8 cellular contexts compared by ENCODE assay signal in the genomic region with DNA sequence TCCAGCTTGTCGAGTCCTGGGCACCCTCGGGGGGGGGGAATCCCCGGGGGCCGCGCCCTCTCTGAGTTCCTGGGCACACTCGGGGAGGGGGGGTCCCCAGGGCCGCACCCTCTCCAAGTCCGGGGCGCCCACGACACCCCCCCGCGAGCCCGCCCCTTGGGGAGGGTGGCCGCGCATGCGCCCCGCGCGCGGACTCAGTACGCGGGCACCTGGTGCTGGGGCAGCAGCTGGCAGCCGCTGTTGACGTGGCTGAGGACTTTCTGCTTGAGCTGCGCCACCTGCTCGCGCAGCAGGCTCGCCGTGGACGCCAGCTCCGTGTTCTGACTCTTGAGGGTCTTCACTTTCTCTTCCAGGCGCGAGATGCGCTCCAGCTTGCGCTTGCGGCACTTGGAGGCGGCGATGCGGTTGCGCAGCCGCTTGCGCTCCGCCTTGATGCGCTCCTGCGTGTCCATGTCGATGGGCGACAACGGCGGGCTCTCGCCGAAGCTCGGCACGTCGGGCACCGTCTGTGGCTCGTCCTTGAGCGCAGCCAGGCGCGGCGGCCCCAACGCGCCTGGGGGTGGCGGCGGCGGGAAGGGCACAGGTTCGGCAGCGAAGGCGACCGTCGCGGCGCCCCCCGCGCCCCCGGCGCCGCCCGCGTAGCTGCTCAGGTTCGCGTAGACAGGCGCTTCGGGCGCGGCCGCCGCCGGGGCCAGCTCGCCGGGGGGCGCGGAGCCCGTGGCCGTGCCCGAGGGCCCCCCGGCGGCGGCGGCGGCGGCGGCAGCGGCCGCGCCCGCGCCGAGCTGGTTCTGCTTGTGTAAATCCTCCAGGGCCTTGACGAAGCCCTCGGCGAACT. TPM values are rescaled to one million over a fixed set of nuclear protein-coding genes. Genes with fewer than 3 reads are reported as not detected.
DNase-seq lines count a peak whose midpoint lies in the region; ATAC-seq and TF ChIP-seq lines count a peak whose summit lies in the region.

No MANE protein-coding gene starts in this region.

- peak; percentile 12 for ATAC-seq in HG02970 (IDR thresholded peaks at IDR 0.05; ENCODE audit: low FRiP score, unreplicated experiment)
- ATAC-seq in GM18870 (IDR thresholded peaks at IDR 0.05; ENCODE audit: unreplicated experiment) = no peak

- POLR2A ChIA-PET in GM10248 (lab: Yijun Ruan, JAX) = interaction anchor here (0.8 to 6.4 kb wide), 46 partner anchors 9 to 246 kb away, joined by 3 to 154 read pairs (median 6); partner anchors contain the start of genes GDF15, LSM4, MPV17L2 and PDE4C

- intact Hi-C loops in lower leg skin (cut with DNase I; ENCODE audit: low total_unique reads) = loop anchor here (2.0 kb wide), 1 partner anchor 42 kb away; the partner anchor contains the start of gene LSM4

- DNase-seq in GM10248 (ENCODE audit: extremely low spot score) = peak; percentile 83
- DNase-seq in NCI-H524 (lab: John Stamatoyannopoulos, UW) = peak; percentile 94 to 98
- peak; percentile 68 to 74 for DNase-seq in activated CD4-positive, alpha-beta T cell treated with anti-CD3 and anti-CD28 coated beads, Interleukin-2, amount 50 U/mL, for 48 hours
- peak; percentile 71 to 96 for DNase-seq in lower leg skin (ENCODE audit: low spot score in 2 of 2)
- peak in 2 of 3 experiments; percentile 60 to 70 for DNase-seq in stimulated activated CD4-positive, alpha-beta T cell treated with anti-CD3 and anti-CD28 coated beads, TNF-alpha, amount 100 ng/mL, for 24 hours (ENCODE audit: low read depth in 3 of 3)

- H3K9me3 ChIP-seq in duodenal mucosa (ENCODE audit: control insufficient read depth in 1 of 2, low read length in 2 of 2) = no peaks in the 10 kb centered on the region

- TF ChIP-seq CTCF in GM10248 (IDR thresholded peaks at IDR 0.05; ENCODE audit: control extremely low read depth, extremely low read depth, low read depth, missing control alignments) (no peak), lower leg skin (IDR thresholded peaks at IDR 0.05) (no peak)

- peaks cover 39 to 50% of the 10 kb centered on the region in 2 donors for H3K4me1 ChIP-seq in duodenal mucosa (ENCODE audit: control insufficient read depth in 1 of 2, insufficient read depth in 2 of 2, low read length in 2 of 2)

- TF ChIP-seq POLR2A in lower leg skin (IDR thresholded peaks at IDR 0.05) = peak in 1 of 2 donors; percentile 86

- 0 to 2% methylated on average over 13 to 45 of the region's 111 CpGs for WGBS in lower leg skin, 2 donors

- CTCF ChIA-PET in GM10248 (lab: Yijun Ruan, JAX) = interaction anchor here (0.8 to 8.3 kb wide), 18 partner anchors 11 to 181 kb away, joined by 3 to 171 read pairs (median 19); partner anchors contain the start of genes LSM4 and SSBP4

- peak overlapping the region; percentile 100 for H3K27ac ChIP-seq in duodenal mucosa (ENCODE audit: low read depth, low read length)

- no peaks in the 10 kb centered on the region for H3K27me3 ChIP-seq in duodenal mucosa (ENCODE audit: control insufficient read depth in 1 of 2, insufficient read depth in 2 of 2, low read length in 2 of 2)

- peak overlapping the region; percentile 100 for H3K9ac ChIP-seq in duodenal mucosa (ENCODE audit: low read depth in 1 of 2, low read length in 2 of 2)

- peaks cover 16 to 17% of the 10 kb centered on the region in 2 donors for H3K36me3 ChIP-seq in duodenal mucosa (ENCODE audit: control insufficient read depth in 1 of 2, insufficient read depth in 2 of 2, low read length in 2 of 2)

- H3K4me3 ChIP-seq in duodenal mucosa (ENCODE audit: low read depth in 1 of 2, low read length in 2 of 2) (peak overlapping the region; percentile 82 to 99), lower leg skin (ENCODE audit: low read depth, poor library complexity, severe bottlenecking) (peak overlapping the region; percentile 100)

RNA-seq across cellular contexts. Expression of gene JUND, which starts 1.0 kb away (rescaled TPM):
- 100 to 1,000 TPM; 337 to 886 (median 413) TPM for total RNA-seq in lower leg skin

RNA-seq across cellular contexts. Expression of gene IQCN, which starts 6.2 kb away (rescaled TPM):
- 1 to 10 TPM in 3 of 4 donors, under 1 TPM in 1; 0.97 to 5.9 (median 3.1) TPM for total RNA-seq in lower leg skin

RNA-seq across cellular contexts. Expression of gene LSM4, which starts 42.4 kb away (rescaled TPM):
- total RNA-seq in lower leg skin = 100 to 1,000 TPM in 2 of 4 donors, 10 to 100 TPM in 2; 59.7 to 149 (median 105) TPM

RNA-seq across cellular contexts. Expression of gene PDE4C, which starts 54.2 kb away (rescaled TPM):
- under 1 TPM in 1 of 4 donors, not detected in 3; 0.29 TPM for total RNA-seq in lower leg skin

RNA-seq across cellular contexts. Expression of gene PGPEP1, which starts 59.9 kb away (rescaled TPM):
- 1 to 10 TPM; 2.4 to 7.1 (median 4.8) TPM for total RNA-seq in lower leg skin
